In the genomic region with DNA sequence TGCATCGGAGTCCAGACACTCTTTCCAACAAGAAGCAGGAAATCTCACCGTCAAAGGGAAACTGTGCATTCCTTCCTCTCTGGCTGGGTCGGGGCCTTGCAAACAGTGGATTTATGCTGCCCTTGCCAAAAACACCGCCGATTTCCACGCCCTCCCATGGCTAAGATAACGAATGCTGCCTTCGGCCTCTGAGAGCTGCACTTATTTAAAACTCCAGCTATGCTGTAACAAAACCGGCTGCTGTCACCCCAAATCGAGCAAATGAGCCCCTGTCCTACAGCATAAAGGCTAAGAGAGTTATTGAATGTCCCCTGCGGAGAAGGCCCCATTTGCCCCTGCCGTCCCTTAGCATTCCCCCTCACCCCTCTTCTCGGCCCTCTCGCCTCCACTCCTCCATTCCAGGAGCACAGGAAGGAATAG, we compare ENCODE assay signal across 9 cellular contexts.
DNase-seq lines count a peak whose midpoint lies in the region; ATAC-seq, FAIRE-seq and TF ChIP-seq lines count a peak whose summit lies in the region.
"Had no signal": no experiment of that assay in that cellular context is flagged by ENCODE, and none has a peak within 500 bp of the region (broad histone marks: within the 10 kb centered on the region; RNA-seq: fewer than 3 reads in every experiment).

No MANE protein-coding gene starts in this region.

- no peaks in the 10 kb centered on the region for H3K9me3 ChIP-seq in liver (ENCODE audit: control insufficient read depth in 4 of 4, low read length in 3 of 4)
- H3K9me3 ChIP-seq in HepG2 (ENCODE audit: low read length), result no peaks in the 10 kb centered on the region
- no peaks in the 10 kb centered on the region for H3K9me3 ChIP-seq in neural progenitor cell (ENCODE audit: low read depth)
- H3K9me3 ChIP-seq in MM.1S (replicated peaks; ENCODE audit: insufficient read depth, low read length), result no peaks in the 10 kb centered on the region

- H3K36me3 ChIP-seq in liver (ENCODE audit: control insufficient read depth in 4 of 4, insufficient read depth in 3 of 4, low read depth in 1 of 4, low read length in 3 of 4) (no peaks in the 10 kb centered on the region), HepG2 (replicated peaks in 1 of 2; ENCODE audit: control insufficient read depth in 1 of 2, insufficient read depth in 2 of 2, low read length in 2 of 2) (no peaks in the 10 kb centered on the region), neural progenitor cell (no peaks in the 10 kb centered on the region), MM.1S (replicated peaks; ENCODE audit: insufficient read depth, low read length) (no peaks in the 10 kb centered on the region)

- intact Hi-C loops in HepG2 (cut with micrococcal nuclease; ENCODE audit: unreplicated experiment) (no loop called here), Right ventricle myocardium superior (cut with DNase I) (no loop called here)

- no peaks in the 10 kb centered on the region for H4K20me1 ChIP-seq in HepG2 (ENCODE audit: insufficient read depth, low read length)
- no peaks in the 10 kb centered on the region for H4K20me1 ChIP-seq in neural progenitor cell (ENCODE audit: low read depth)
- no peaks in the 10 kb centered on the region for H4K20me1 ChIP-seq in MM.1S (ENCODE audit: insufficient read depth, low read length)

- POLR2A ChIA-PET in HepG2 (lab: Yijun Ruan, JAX), result no interaction called here

- H3K9me3 Mint-ChIP-seq in neural progenitor cell, result peaks cover 2% of the 10 kb centered on the region
- H3K9me3 Mint-ChIP-seq: activated CD4-positive, alpha-beta memory T cell treated with anti-CD3 and anti-CD28 coated beads, Interleukin-2, amount 10 ng/mL, durations not matched to agents 7 days and 5 days had no signal

- peak overlapping the region; percentile 89 for H3K27ac Mint-ChIP-seq in neural progenitor cell
- H3K27ac Mint-ChIP-seq: activated CD4-positive, alpha-beta memory T cell treated with anti-CD3 and anti-CD28 coated beads, Interleukin-2, amount 10 ng/mL, durations not matched to agents 7 days and 5 days had no signal

- H3K4me3 ChIP-seq in liver (ENCODE audit: low read depth in 1 of 3, low read length in 3 of 3), result no peak overlapping the region
- H3K4me3 ChIP-seq in HepG2 (replicated peaks in 1 of 3; ENCODE audit: insufficient read depth in 1 of 3, low read depth in 2 of 3, low read length in 3 of 3), result no peak overlapping the region
- peak overlapping the region; percentile 1 for H3K4me3 ChIP-seq in neural progenitor cell
- H3K4me3 ChIP-seq in MM.1S (ENCODE audit: low read length), result no peak overlapping the region

- H3K4me1 Mint-ChIP-seq in neural progenitor cell, result peaks cover 63% of the 10 kb centered on the region
- H3K4me1 Mint-ChIP-seq: activated CD4-positive, alpha-beta memory T cell treated with anti-CD3 and anti-CD28 coated beads, Interleukin-2, amount 10 ng/mL, durations not matched to agents 7 days and 5 days had no signal

- H3K27me3 ChIP-seq in liver (ENCODE audit: control insufficient read depth in 4 of 4, insufficient read depth in 4 of 4, low read length in 3 of 4) (peaks cover 0 to 7% (median 0%) of the 10 kb centered on the region in 4 donors), HepG2 (ENCODE audit: control insufficient read depth in 1 of 2, insufficient read depth in 2 of 2, low read length in 2 of 2) (peaks cover 6 to 45% of the 10 kb centered on the region in 2 experiments; a peak in 4 of 5 replicates), neural progenitor cell (no peaks in the 10 kb centered on the region), MM.1S (replicated peaks; ENCODE audit: insufficient read depth, low read length) (no peaks in the 10 kb centered on the region)

- H3K9ac ChIP-seq in liver (ENCODE audit: low read depth in 1 of 2, low read length in 2 of 2), result no peak overlapping the region
- H3K9ac ChIP-seq in HepG2 (ENCODE audit: insufficient read depth, low read depth, low read length), result no peak overlapping the region
- no peak overlapping the region for H3K9ac ChIP-seq in neural progenitor cell
- H3K9ac ChIP-seq in MM.1S (ENCODE audit: low read length), result no peak overlapping the region

- no peak overlapping the region for H2AFZ ChIP-seq in HepG2 (ENCODE audit: low read length)
- H2AFZ ChIP-seq in neural progenitor cell (replicated peaks), result peak overlapping the region; percentile 80
- H2AFZ ChIP-seq in MM.1S (ENCODE audit: low read length), result no peak overlapping the region

- DNase-seq in HepG2 (ENCODE audit: low spot score), result no peak
- peak; percentile 46 for DNase-seq in Right ventricle myocardium superior
- DNase-seq in neural progenitor cell (ENCODE audit: low spot score), result peak; percentile 57
- no peak for DNase-seq in hippocampal formation (lab: John Stamatoyannopoulos, UW)
- no peak for DNase-seq in MM.1S
- DNase-seq: activated CD4-positive, alpha-beta memory T cell treated with anti-CD3 and anti-CD28 coated beads, Interleukin-2, amount 10 ng/mL, durations not matched to agents 7 days and 5 days had no signal

- FAIRE-seq in HepG2 (lab: Jason Lieb, UNC), result no peak

- CTCF ChIA-PET in HepG2 (lab: Yijun Ruan, JAX; ENCODE audit: low intra/inter-chr PET ratio, low total read pairs), result no interaction called here

- H3K79me2 ChIP-seq in HepG2 (ENCODE audit: insufficient read depth, low read length) (no peaks in the 10 kb centered on the region), neural progenitor cell (ENCODE audit: low read depth) (no peaks in the 10 kb centered on the region), MM.1S (ENCODE audit: low read length) (no peaks in the 10 kb centered on the region)

- TF ChIP-seq CTCF in liver (IDR thresholded peaks at IDR 0.05; ENCODE audit: low read depth, low read length, missing input control), result no peak
- no peak for TF ChIP-seq CTCF in HepG2 (CRISPR knock-in tag; IDR thresholded peaks at IDR 0.05)
- TF ChIP-seq CTCF in neural progenitor cell (IDR thresholded peaks at IDR 0.05), result no peak
- TF ChIP-seq CTCF in MM.1S (IDR thresholded peaks at IDR 0.05; ENCODE audit: low read length), result no peak

- H3K27me3 Mint-ChIP-seq in neural progenitor cell (ENCODE audit: insufficient read depth, low read depth), result peaks cover 7% of the 10 kb centered on the region

- H3K4me1 ChIP-seq in liver (ENCODE audit: control insufficient read depth in 4 of 4, insufficient read depth in 4 of 4, low read length in 3 of 4), result peaks cover 0 to 13% (median 10%) of the 10 kb centered on the region in 4 donors
- no peaks in the 10 kb centered on the region for H3K4me1 ChIP-seq in HepG2 (ENCODE audit: insufficient read depth, low read length)
- H3K4me1 ChIP-seq in neural progenitor cell, result peaks cover 65% of the 10 kb centered on the region
- no peaks in the 10 kb centered on the region for H3K4me1 ChIP-seq in MM.1S (ENCODE audit: low read length)

- TF ChIP-seq POLR2A in HepG2 (IDR thresholded peaks at IDR 0.05; ENCODE audit: insufficient read depth in 1 of 2, low read depth in 2 of 2, low read length in 2 of 2), result no peak

- no peak for TF ChIP-seq EP300 in HepG2 (IDR thresholded peaks at IDR 0.05; ENCODE audit: low read depth in 2 of 2, low read length in 2 of 2)
- no peak for TF ChIP-seq EP300 in HepG2 (CRISPR knock-in tag; IDR thresholded peaks at IDR 0.05; ENCODE audit: borderline replicate concordance)

- ATAC-seq in HepG2, result no peak
- peak; percentile 79 for ATAC-seq in Right ventricle myocardium superior (ENCODE audit: poor library complexity)
- ATAC-seq in GM21423 (IDR thresholded peaks at IDR 0.05; ENCODE audit: unreplicated experiment), result no peak
- no peak for ATAC-seq in HG02852 (IDR thresholded peaks at IDR 0.05; ENCODE audit: unreplicated experiment)

- H3K9me2 ChIP-seq in MM.1S (replicated peaks; ENCODE audit: insufficient read depth, low read length), result no peaks in the 10 kb centered on the region

- in situ Hi-C loops in HepG2 (cut with HindIII; ENCODE audit: extremely low pct_ligation_motif_present, low pct_unique_long_range_greater_than_20kb), result no loop called here

- TF ChIP-seq RAD21 in liver (IDR thresholded peaks at IDR 0.05), result peak in 1 of 2 donors; percentile 11
- TF ChIP-seq RAD21 in HepG2 (CRISPR knock-in tag; IDR thresholded peaks at IDR 0.05), result no peak

- H3K27ac ChIP-seq in liver (ENCODE audit: low read depth in 1 of 2, low read length in 2 of 2) (no peak overlapping the region), HepG2 (ENCODE audit: extremely low read length, insufficient read depth, low read length) (no peak overlapping the region), neural progenitor cell (peak overlapping the region; percentile 45), MM.1S (ENCODE audit: low read length) (no peak overlapping the region)

- 37% methylated on average over 14 of the region's 14 CpGs for WGBS in liver
- 32% methylated on average over 14 of the region's 14 CpGs for WGBS in HepG2 (ENCODE audit: low lambda C conversion rate)

- no peaks in the 10 kb centered on the region for H3K36me3 Mint-ChIP-seq in neural progenitor cell

- H3K4me2 ChIP-seq in HepG2 (ENCODE audit: low read depth, low read length) (no peak overlapping the region), neural progenitor cell (peak overlapping the region; percentile 63), MM.1S (ENCODE audit: low read depth, low read length) (no peak overlapping the region)

- H3K4me3 Mint-ChIP-seq in neural progenitor cell, result peak overlapping the region; percentile 74
- H3K4me3 Mint-ChIP-seq: activated CD4-positive, alpha-beta memory T cell treated with anti-CD3 and anti-CD28 coated beads, Interleukin-2, amount 10 ng/mL, durations not matched to agents 7 days and 5 days had no signal

- BruUV-seq in HepG2 (replicated peaks; lab: Mats Ljungman, UMichigan), result no TSS peak

- peaks cover 52% of the 10 kb centered on the region for H3F3A ChIP-seq in neural progenitor cell (ENCODE audit: low read depth)
- no peaks in the 10 kb centered on the region for H3F3A ChIP-seq in MM.1S (ENCODE audit: insufficient read depth, low read length)

TF ChIP-seq in liver, 16 proteins besides CTCF, POLR2A, EP300 and RAD21:
- TF ChIP-seq SP1 (IDR thresholded peaks at IDR 0.05), result no peak
- peak; percentile 55 for TF ChIP-seq NR2F2 (IDR thresholded peaks at IDR 0.05)

TF ChIP-seq in HepG2, 621 proteins besides CTCF, POLR2A, EP300 and RAD21 (continues in another document):
- TF ChIP-seq ZNF414 (CRISPR knock-in tag; IDR thresholded peaks at IDR 0.05), result no peak

Comparison
In these comparisons a context has a peak if more than half of its experiments do, and no peak if none do; other contexts are left out.
1. DNase-seq: peak in Right ventricle myocardium superior (single experiment) and neural progenitor cell (single experiment); none in HepG2 (single experiment), hippocampal formation (0 of 2) and MM.1S (single experiment).